8 cellular contexts compared by ENCODE assay signal in genomic region chr17:42276609-42277341, GRCh38. TPM values are rescaled to one million over a fixed set of nuclear protein-coding genes. Genes with fewer than 3 reads are reported as not detected.
DNase-seq lines count a peak whose midpoint lies in the region; ATAC-seq and TF ChIP-seq lines count a peak whose summit lies in the region.

No MANE protein-coding gene starts in this region.

- peak in 3 of 7 experiments; percentile 16 to 28 (median 24) for DNase-seq in CD8-positive, alpha-beta T cell
- DNase-seq in H4 (ENCODE audit: low spot score) (peak; percentile 81), NCI-H2196 treated with DMSO at 0.1 percent for 48 hours (lab: John Stamatoyannopoulos, UW; ENCODE audit: unreplicated experiment) (peak; percentile 25), Right ventricle myocardium superior (peak; percentile 84), nucleus accumbens (lab: John Stamatoyannopoulos, UW) (peak in 32 of 56 donors; percentile 12 to 85 (median 40))
- DNase-seq in activated effector memory CD4-positive, alpha-beta T cell treated with Interleukin-2 at 50 U/mL for 16 hours = peak; percentile 17
- no peak for DNase-seq in stimulated activated naive CD4-positive, alpha-beta T cell treated with Interleukin-2 at 50 U/mL for 16 hours (lab: John Stamatoyannopoulos, UW)

- no peaks in the 10 kb centered on the region for H3K36me3 ChIP-seq in CD8-positive, alpha-beta T cell (ENCODE audit: insufficient read depth, low read length)

- no peaks in the 10 kb centered on the region for H3K9me3 Mint-ChIP-seq in CD8-positive, alpha-beta T cell

- H3K4me3 ChIP-seq in CD8-positive, alpha-beta T cell (ENCODE audit: low read depth, low read length) = peak overlapping the region; percentile 84

- no peak for ATAC-seq in CD8-positive, alpha-beta T cell
- ATAC-seq in Right ventricle myocardium superior (ENCODE audit: poor library complexity) (peak; percentile 65), HG03039 (IDR thresholded peaks at IDR 0.05; ENCODE audit: unreplicated experiment) (no peak)

- POLR2A ChIA-PET in CD8-positive, alpha-beta T cell (lab: Charles Lee) = interaction anchor here (0.8 to 4.1 kb wide), 10 partner anchors 8 to 112 kb away, joined by 3 to 38 read pairs (median 7); partner anchors contain the start of genes STAT3 and STAT5A

- no peaks in the 10 kb centered on the region for H3K27me3 Mint-ChIP-seq in CD8-positive, alpha-beta T cell (ENCODE audit: low read depth)

- H3K9me3 ChIP-seq in CD8-positive, alpha-beta T cell (ENCODE audit: low read length) = no peaks in the 10 kb centered on the region

- H3K36me3 Mint-ChIP-seq in CD8-positive, alpha-beta T cell = peaks cover 10% of the 10 kb centered on the region

- peaks cover 43% of the 10 kb centered on the region for H3K4me1 ChIP-seq in CD8-positive, alpha-beta T cell (ENCODE audit: insufficient read depth, low read length)

- H3K27ac Mint-ChIP-seq in CD8-positive, alpha-beta T cell = peak overlapping the region; percentile 92

- H3K4me1 Mint-ChIP-seq in CD8-positive, alpha-beta T cell (ENCODE audit: low read depth) = peaks cover 47% of the 10 kb centered on the region

- no peaks in the 10 kb centered on the region for H3K27me3 ChIP-seq in CD8-positive, alpha-beta T cell (ENCODE audit: insufficient read depth, low read length)

- peak overlapping the region; percentile 70 for H3K27ac ChIP-seq in CD8-positive, alpha-beta T cell (ENCODE audit: low read depth, low read length)

- no peak for TF ChIP-seq CTCF in CD8-positive, alpha-beta T cell (IDR thresholded peaks at IDR 0.05)

- peak overlapping the region; percentile 66 for H3K4me3 Mint-ChIP-seq in CD8-positive, alpha-beta T cell

- CTCF ChIA-PET in CD8-positive, alpha-beta T cell (lab: Charles Lee) = interaction anchor here (0.6 to 3.0 kb wide), 7 partner anchors 12 to 130 kb away, joined by 3 to 13 read pairs (median 5); no protein-coding TSS in a partner anchor

- intact Hi-C loops in CD8-positive, alpha-beta T cell (cut with DNase I, micrococcal nuclease) = loop anchor here (1.0 kb wide), 4 partner anchors 11 to 112 kb away; partner anchors contain the start of genes STAT3 (in 1 of the 2) and STAT5A (in 1 of the 2)
- intact Hi-C loops in Right ventricle myocardium superior (cut with DNase I) = no loop called here

RNA-seq across cellular contexts. Expression of gene STAT5B, which starts 0.6 kb away (rescaled TPM):
- 10 to 100 TPM; 85.2 to 85.5 TPM for total RNA-seq in CD8-positive, alpha-beta T cell
- 13.7 and 25.0 TPM in 2 replicates for total RNA-seq in H4 (2014; rRNA removed; shearing (Covaris generic))
- total RNA-seq in Right ventricle myocardium superior = 30.0 TPM

RNA-seq across cellular contexts. Expression of gene STAT5A, which starts 11.5 kb away (rescaled TPM):
- 100 to 1,000 TPM; 300 to 319 TPM for total RNA-seq in CD8-positive, alpha-beta T cell
- total RNA-seq in H4 (2014; rRNA removed; shearing (Covaris generic)) = 0.35 and 0.41 TPM in 2 replicates
- total RNA-seq in Right ventricle myocardium superior = 14.9 TPM

Comparison
In these comparisons a context has a peak if more than half of its experiments do, and no peak if none do; other contexts are left out.
1. RNA of gene STAT5A, which starts 11.5 kb away (total RNA-seq): 300 to 319 TPM in CD8-positive, alpha-beta T cell; 14.9 TPM in Right ventricle myocardium superior (single experiment) and 0.35 to 0.41 TPM in H4; every median in the first group is over 10 times any median in the second.